In genomic region chr9:24257726-24258125, GRCh38 we compare ENCODE assay signal across 16 cellular contexts.
DNase-seq lines count a peak whose midpoint lies in the region; ATAC-seq lines count a peak whose summit lies in the region.
"Had no signal": no experiment of that assay in that cellular context is flagged by ENCODE, and none has a peak within 500 bp of the region (broad histone marks: within the 10 kb centered on the region; RNA-seq: fewer than 3 reads in every experiment).

No MANE protein-coding gene starts in this region.

- ATAC-seq in GM19351 (IDR thresholded peaks at IDR 0.05; ENCODE audit: unreplicated experiment): no peak
- ATAC-seq: activated CD4-positive, CD25-positive, alpha-beta regulatory T cell treated with anti-CD3 and anti-CD28 coated beads, Interleukin-2, amount 50 U/mL, for 24 hours had no signal

- H3K27ac Mint-ChIP-seq in activated naive CD4-positive, alpha-beta T cell treated with anti-CD3 and anti-CD28 coated beads, Interleukin-2, amount 10 ng/mL, durations not matched to agents 7 days and 5 days: no peak overlapping the region

- CTCF ChIA-PET in activated naive CD4-positive, alpha-beta T cell treated with anti-CD3 and anti-CD28 coated beads, Interleukin-2, amount 10 ng/mL, durations not matched to agents 7 days and 5 days (lab: Charles Lee): interaction anchor here (1.2 kb wide), 1 partner anchor 22 kb away, joined by 3 read pairs; no protein-coding TSS in a partner anchor

- peak; percentile 57 for DNase-seq in DMS53 treated with DMSO at 0.1 percent for 48 hours (lab: John Stamatoyannopoulos, UW; ENCODE audit: unreplicated experiment)
- DNase-seq in NCI-H69 (lab: John Stamatoyannopoulos, UW): peak; percentile 99
- peak; percentile 2 for DNase-seq in astrocyte of the hippocampus (ENCODE audit: low read depth, low spot score)
- DNase-seq in pons (ENCODE audit: low spot score): peak; percentile 7
- DNase-seq in NCI-H2107 (lab: John Stamatoyannopoulos, UW): no peak
- no peak for DNase-seq in activated naive CD4-positive, alpha-beta T cell treated with anti-CD3 and anti-CD28 coated beads, Interleukin-2, amount 10 ng/mL, durations not matched to agents 7 days and 5 days
- DNase-seq: activated effector memory CD4-positive, alpha-beta T cell treated with Interleukin-2 at 50 U/mL for 16 hours; AML-193; amniotic stem cell; Calu3; Kasumi-1; left ventricle myocardium inferior; NCI-H1105; stimulated activated CD4-positive, alpha-beta T cell treated with anti-CD3 and anti-CD28 coated beads, Interleukin-4, amount 100 ng/mL, for 1 hour had no signal

- no peaks in the 10 kb centered on the region for H3K4me1 Mint-ChIP-seq in activated naive CD4-positive, alpha-beta T cell treated with anti-CD3 and anti-CD28 coated beads, Interleukin-2, amount 10 ng/mL, durations not matched to agents 7 days and 5 days

- H3K27me3 Mint-ChIP-seq in activated naive CD4-positive, alpha-beta T cell treated with anti-CD3 and anti-CD28 coated beads, Interleukin-2, amount 10 ng/mL, durations not matched to agents 7 days and 5 days: no peaks in the 10 kb centered on the region

- H3K36me3 Mint-ChIP-seq in activated naive CD4-positive, alpha-beta T cell treated with anti-CD3 and anti-CD28 coated beads, Interleukin-2, amount 10 ng/mL, durations not matched to agents 7 days and 5 days: no peaks in the 10 kb centered on the region

- peaks cover 5% of the 10 kb centered on the region for H3K9me3 Mint-ChIP-seq in activated naive CD4-positive, alpha-beta T cell treated with anti-CD3 and anti-CD28 coated beads, Interleukin-2, amount 10 ng/mL, durations not matched to agents 7 days and 5 days

- no peak overlapping the region for H3K4me3 Mint-ChIP-seq in activated naive CD4-positive, alpha-beta T cell treated with anti-CD3 and anti-CD28 coated beads, Interleukin-2, amount 10 ng/mL, durations not matched to agents 7 days and 5 days

Comparison
In these comparisons a context has a peak if more than half of its experiments do, and no peak if none do; other contexts are left out.
1. DNase-seq: peak in DMS53 treated with DMSO at 0.1 percent for 48 hours (single experiment), NCI-H69 (single experiment), astrocyte of the hippocampus (single experiment) and pons (single experiment); none in NCI-H2107 (single experiment) and activated naive CD4-positive, alpha-beta T cell treated with anti-CD3 and anti-CD28 coated beads, Interleukin-2, amount 10 ng/mL, durations not matched to agents 7 days and 5 days (single experiment).